ENCODE assay signal across 16 cellular contexts in genomic region chr15:56286213-56286612, GRCh38. TPM values are rescaled to one million over a fixed set of nuclear protein-coding genes. Genes with fewer than 3 reads are reported as not detected.
DNase-seq lines count a peak whose midpoint lies in the region; ATAC-seq, FAIRE-seq and TF ChIP-seq lines count a peak whose summit lies in the region.
"Had no signal": no experiment of that assay in that cellular context is flagged by ENCODE, and none has a peak within 500 bp of the region (broad histone marks: within the 10 kb centered on the region; RNA-seq: fewer than 3 reads in every experiment).

No MANE protein-coding gene starts in this region.

- no peaks in the 10 kb centered on the region for H4K20me1 ChIP-seq in GM12878 (ENCODE audit: control insufficient read depth, insufficient read depth)

- no peak for TF ChIP-seq RAD21 in GM12878 (IDR thresholded peaks at IDR 0.05; ENCODE audit: insufficient read depth, low read depth, low read length)

- no peak overlapping the region for H3K27ac ChIP-seq in GM12878 (ENCODE audit: control insufficient read depth, insufficient read depth)
- no peak overlapping the region for H3K27ac ChIP-seq in psoas muscle
- H3K27ac ChIP-seq: epithelial cell of prostate, right atrium auricular region, SJSA1 had no signal

- H3K9ac ChIP-seq in GM12878 (ENCODE audit: control insufficient read depth, insufficient read depth, low read length): no peak overlapping the region

- in situ Hi-C loops in GM12878 (cut with MboI): no loop called here

- TF ChIP-seq POLR2A in GM12878 (IDR thresholded peaks at IDR 0.05; ENCODE audit: low read depth, low read length): no peak

- H3K36me3 ChIP-seq in GM12878 (ENCODE audit: control insufficient read depth in 2 of 2, insufficient read depth in 2 of 2, low read length in 1 of 2) (no peaks in the 10 kb centered on the region), psoas muscle (ENCODE audit: insufficient read depth in 1 of 2, low read depth in 1 of 2) (no peaks in the 10 kb centered on the region)
- H3K36me3 ChIP-seq: right atrium auricular region, SJSA1 had no signal

- DNase-seq in NCI-H2171 treated with DMSO at 0.1 percent for 48 hours (lab: John Stamatoyannopoulos, UW) (peak; percentile 7), NCI-H2171 (lab: John Stamatoyannopoulos, UW) (no peak), Kasumi-1 (lab: John Stamatoyannopoulos, UW) (peak; percentile 40 to 50), GM12878 (ENCODE audit: low read depth, low spot score) (no peak), psoas muscle (no peak), NK-92 (lab: John Stamatoyannopoulos, UW; ENCODE audit: unreplicated experiment) (no peak)
- DNase-seq in stimulated activated naive CD4-positive, alpha-beta T cell treated with Interleukin-2 at 50 U/mL for 16 hours (lab: John Stamatoyannopoulos, UW): no peak
- DNase-seq: activated CD4-positive, CD25-positive, alpha-beta regulatory T cell; activated T-cell treated with anti-CD3 and anti-CD28 coated beads, Interleukin-2, amount 50 U/mL, for 1 hour; aorta; NCI-H345 had no signal

- no peak overlapping the region for H2AFZ ChIP-seq in GM12878 (ENCODE audit: control insufficient read depth, low read depth, low read length)

- SMC1A ChIA-PET in GM12878 (lab: Charles Lee; ENCODE audit: uncharacterized antibody, unreplicated experiment): no interaction called here

- CTCF ChIA-PET in GM12878 (lab: Yijun Ruan, JAX): no interaction called here

- H3K4me3 ChIP-seq in GM12878: no peak overlapping the region
- no peak overlapping the region for H3K4me3 ChIP-seq in psoas muscle
- H3K4me3 ChIP-seq: right atrium auricular region, SJSA1 had no signal

- ATAC-seq in GM12878 (peak; percentile 58; the same call in 2 of the 3 replicates), psoas muscle (no peak), HG02759 (IDR thresholded peaks at IDR 0.05; ENCODE audit: unreplicated experiment) (no peak)

- RAD21 ChIA-PET in GM12878 (lab: Charles Lee; ENCODE audit: unreplicated experiment): no interaction called here

- no peaks in the 10 kb centered on the region for H3K79me2 ChIP-seq in GM12878 (ENCODE audit: control insufficient read depth, insufficient read depth, low read length)

- 94% methylated on average over 3 of the region's 3 CpGs for WGBS in GM12878 (ENCODE audit: insufficient coverage, insufficient replicate concordance, low lambda C conversion rate, missing lambda C conversion rate)
- WGBS in psoas muscle, 3 donors: 68 to 72% (median 70%) methylated on average over 3 of the region's 3 CpGs

- no peak overlapping the region for H3K4me2 ChIP-seq in GM12878 (ENCODE audit: control insufficient read depth, insufficient read depth)

- H3K9me3 ChIP-seq in GM12878 (replicated peaks; ENCODE audit: control insufficient read depth, insufficient read depth, low read length): no peaks in the 10 kb centered on the region; the same call in 2 of the 3 replicates
- peaks cover 5% of the 10 kb centered on the region for H3K9me3 ChIP-seq in psoas muscle
- H3K9me3 ChIP-seq: SJSA1 had no signal

- no peak for FAIRE-seq in GM12878 (lab: Jason Lieb, UNC)
- FAIRE-seq: G401.6 had no signal

- no peaks in the 10 kb centered on the region for H3K4me1 ChIP-seq in GM12878 (ENCODE audit: control insufficient read depth, insufficient read depth, low read length)
- no peaks in the 10 kb centered on the region for H3K4me1 ChIP-seq in psoas muscle
- H3K4me1 ChIP-seq: right atrium auricular region, SJSA1 had no signal

- intact Hi-C loops in GM12878 (cut with micrococcal nuclease; ENCODE audit: unreplicated experiment): no loop called here
- intact Hi-C loops in psoas muscle (cut with DNase I): no loop called here

- no peak for TF ChIP-seq EP300 in GM12878 (IDR thresholded peaks at IDR 0.05; ENCODE audit: borderline replicate concordance in 1 of 2, control insufficient read depth in 1 of 2, low read depth in 2 of 2, low read length in 2 of 2)

- BruUV-seq in GM12878 (replicated peaks; lab: Mats Ljungman, UMichigan): no TSS peak

- no peaks in the 10 kb centered on the region for H3K27me3 ChIP-seq in GM12878 (replicated peaks in 1 of 2; ENCODE audit: control insufficient read depth in 2 of 2, insufficient read depth in 2 of 2, low read length in 1 of 2)
- no peaks in the 10 kb centered on the region for H3K27me3 ChIP-seq in psoas muscle (ENCODE audit: insufficient read depth in 3 of 3, low read length in 2 of 3)
- H3K27me3 ChIP-seq: right atrium auricular region, SJSA1 had no signal

- POLR2A ChIA-PET in GM12878 (lab: Charles Lee): no interaction called here

- peak; percentile 4 to 45 (median 25); a peak in 3 of 6 replicates for TF ChIP-seq CTCF in GM12878 (IDR thresholded peaks at IDR 0.05 in 2 of 3, conservative IDR thresholded peaks at IDR 0.05 in 1 of 3; ENCODE audit: control insufficient read depth in 2 of 3, extremely low read depth in 1 of 3, insufficient read depth in 1 of 3, low read depth in 3 of 3, low read length in 3 of 3)
- peak; percentile 12 for TF ChIP-seq CTCF in psoas muscle (IDR thresholded peaks at IDR 0.05)

TF ChIP-seq in GM12878, 131 proteins besides CTCF, POLR2A, EP300 and RAD21:
- TF ChIP-seq CUX1 (IDR thresholded peaks at IDR 0.05; ENCODE audit: insufficient replicate concordance, low read depth, low read length): no peak
- no peak for TF ChIP-seq SREBF1 (IDR thresholded peaks at IDR 0.05; ENCODE audit: low read length)
- TF ChIP-seq IRF4 (IDR thresholded peaks at IDR 0.05; ENCODE audit: low read depth, low read length): no peak
- no peak for TF ChIP-seq NRF1 (conservative IDR thresholded peaks at IDR 0.05; ENCODE audit: low read depth, low read length)
- TF ChIP-seq TBL1XR1 (IDR thresholded peaks at IDR 0.05; ENCODE audit: low read depth, low read length): no peak
- no peak for TF ChIP-seq USF1 (IDR thresholded peaks at IDR 0.05; ENCODE audit: borderline replicate concordance, extremely low read length, insufficient read depth, low read depth, low read length)
- TF ChIP-seq STAT1 (conservative IDR thresholded peaks at IDR 0.05): no peak
- no peak for TF ChIP-seq TCF12 (IDR thresholded peaks at IDR 0.05; ENCODE audit: low read depth, low read length)

RNA-seq across cellular contexts. Expression of gene RFX7, which starts 42.5 kb away (rescaled TPM):
- 33.7 and 34.2 TPM in 2 replicates for total RNA-seq in GM12878 (2013; cell fraction: nucleolus; rRNA removed)
- total RNA-seq in GM12878 (2014; rRNA removed): 11.3 and 12.0 TPM in 2 replicates
- total RNA-seq in GM12878 (2014; rRNA removed; fragmentation: Illumina TruSeq; extraction: Trizol): 10.6 and 11.2 TPM in 2 replicates
- 26.5 and 31.4 TPM in 2 replicates for total RNA-seq in GM12878 (2021)
- polyA plus RNA-seq in GM12878 (2011; ENCODE audit: low read depth): 6.1 TPM
- 11.0 and 13.0 TPM in 2 replicates for polyA plus RNA-seq in GM12878 (2011; rRNA removed)
- 10.1 and 13.2 TPM in 2 replicates for polyA plus RNA-seq in GM12878 (2011; cell fraction: cytosol; rRNA removed)
- 15.2 and 15.7 TPM in 2 replicates for polyA plus RNA-seq in GM12878 (2011; cell fraction: nucleus; rRNA removed)
- polyA plus RNA-seq in GM12878 (2012): 6.4 and 8.5 TPM in 2 replicates
- 24.6 and 27.0 TPM in 2 replicates for polyA plus RNA-seq in GM12878 (2014; fragmentation: Illumina TruSeq; extraction: Trizol)
- polyA plus RNA-seq in GM12878 (2014; fragmentation: Nextera tagmentation; extraction: Ambion mirVana): 1 to 10 TPM; 3.2 to 4.0 TPM
- 10.1 and 11.8 TPM in 2 replicates for polyA plus RNA-seq in GM12878 (2014; rRNA removed)
- polyA plus RNA-seq in GM12878 (2016; fragmentation: Nextera tagmentation; extraction: Ambion mirVana): 1 to 10 TPM; 7.6 to 8.5 TPM
- 37.4 and 45.0 TPM in 2 replicates for polyA minus RNA-seq in GM12878 (2011; rRNA and poly(A)+ RNA removed)
- polyA minus RNA-seq in GM12878 (2011; cell fraction: cytosol; rRNA and poly(A)+ RNA removed): 13.4 and 17.7 TPM in 2 replicates
- 8.0 and 11.8 TPM in 2 replicates for polyA minus RNA-seq in GM12878 (2011; cell fraction: nucleus; rRNA and poly(A)+ RNA removed)
- total RNA-seq in psoas muscle: 10 to 100 TPM; 11.8 to 17.6 (median 14.3) TPM
- 1 to 10 TPM in 2 of 3 donors, under 1 TPM in 1; 0.83 to 6.1 (median 2.2) TPM for polyA plus RNA-seq in psoas muscle

Comparison
In these comparisons a context has a peak if more than half of its experiments do, and no peak if none do; other contexts are left out.
1. DNase-seq: peak in NCI-H2171 treated with DMSO at 0.1 percent for 48 hours (single experiment) and Kasumi-1 (2 of 2); none in NCI-H2171 (single experiment), GM12878 (single experiment), psoas muscle (0 of 2), NK-92 (single experiment) and stimulated activated naive CD4-positive, alpha-beta T cell treated with Interleukin-2 at 50 U/mL for 16 hours (single experiment).